ENCODE assay signal across 18 cellular contexts in the genomic region with DNA sequence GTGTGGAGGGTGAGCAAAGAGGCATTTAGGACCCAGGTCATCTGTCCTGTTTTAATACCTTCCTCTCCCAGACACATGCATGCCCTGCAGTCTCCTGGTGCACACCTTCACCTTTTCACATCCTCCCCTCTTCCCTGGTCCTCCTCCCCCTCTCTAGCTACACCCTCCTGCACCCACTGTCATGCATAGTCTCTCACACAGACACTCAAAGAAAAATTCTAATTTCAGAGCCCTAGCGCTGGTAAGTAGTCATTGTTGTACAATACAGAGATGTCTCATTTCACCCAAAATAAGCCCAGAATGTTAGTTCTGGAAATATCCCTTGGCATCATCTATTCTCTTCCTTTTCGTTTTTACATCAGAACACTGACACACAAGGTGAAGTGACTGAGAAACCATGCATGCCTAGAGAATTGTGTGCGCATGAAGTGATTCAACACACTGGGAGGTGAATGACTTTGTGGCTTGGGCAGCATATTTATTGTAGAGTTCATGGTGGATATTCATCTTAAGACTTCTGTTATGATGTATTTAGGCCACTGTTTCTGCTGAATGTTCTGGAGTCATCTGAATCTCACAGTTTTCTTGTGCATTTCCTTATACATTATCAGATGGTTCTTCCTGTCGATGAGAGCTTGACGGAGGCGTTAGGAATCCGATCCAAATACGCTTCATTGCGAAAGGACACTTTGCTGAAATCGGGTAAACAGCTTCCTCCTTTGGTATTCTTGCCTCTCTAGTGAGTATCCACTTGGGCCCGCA.
DNase-seq lines count a peak whose midpoint lies in the region; ATAC-seq and TF ChIP-seq lines count a peak whose summit lies in the region.
"Had no signal": no experiment of that assay in that cellular context is flagged by ENCODE, and none has a peak within 500 bp of the region (broad histone marks: within the 10 kb centered on the region; RNA-seq: fewer than 3 reads in every experiment).

No MANE protein-coding gene starts in this region.

- H4K20me1 ChIP-seq in Karpas-422 (ENCODE audit: insufficient read depth, low read depth, low read length), result 0 out of 2 replicates have a peak, but pooled peaks cover 3% of the 10 kb centered on the region

- no peaks in the 10 kb centered on the region for H3K9me2 ChIP-seq in Karpas-422 (replicated peaks; ENCODE audit: insufficient read depth, low read length)

- no peaks in the 10 kb centered on the region for H3K4me1 ChIP-seq in Karpas-422 (ENCODE audit: low read length)
- H3K4me1 ChIP-seq: breast epithelium, left ventricle myocardium inferior, stomach had no signal

- H3K27ac ChIP-seq in Karpas-422 (ENCODE audit: low read length), result no peak overlapping the region
- H3K27ac ChIP-seq: breast epithelium, left ventricle myocardium inferior, stomach had no signal

- CTCF ChIA-PET in activated CD4-positive, alpha-beta memory T cell treated with anti-CD3 and anti-CD28 coated beads, Interleukin-2, amount 10 ng/mL, durations not matched to agents 7 days and 5 days (lab: Charles Lee), result no interaction called here

- H3K27me3 ChIP-seq in Karpas-422 (ENCODE audit: low read length), result no peaks in the 10 kb centered on the region
- H3K27me3 ChIP-seq: breast epithelium, stomach had no signal

- H3K4me3 Mint-ChIP-seq in activated CD4-positive, alpha-beta memory T cell treated with anti-CD3 and anti-CD28 coated beads, Interleukin-2, amount 10 ng/mL, durations not matched to agents 7 days and 5 days, result no peak overlapping the region
- H3K4me3 Mint-ChIP-seq: B cell had no signal

- peak; percentile 27 for DNase-seq in stimulated activated CD4-positive, alpha-beta T cell treated with anti-CD3 and anti-CD28 coated beads, Interleukin-1b, Interleukin-23, amount 100 ng/mL, for 48 hours
- DNase-seq in stimulated activated CD4-positive, alpha-beta T cell treated with anti-CD3 and anti-CD28 coated beads, Interleukin-4, amount 100 ng/mL, for 24 hours, result no peak
- no peak for DNase-seq in activated CD4-positive, alpha-beta memory T cell treated with anti-CD3 and anti-CD28 coated beads, Interleukin-2, amount 10 ng/mL, durations not matched to agents 7 days and 5 days
- DNase-seq in fibroblast of the aortic adventitia (ENCODE audit: low read depth) (peak; percentile 3), Karpas-422 (no peak)
- DNase-seq: erythroblast, left ventricle myocardium inferior, mucosa of descending colon, NCI-H526, right cardiac atrium, Right ventricle myocardium superior, stomach, T-helper 1 cell had no signal

- no peak for TF ChIP-seq CTCF in fibroblast of the aortic adventitia (IDR thresholded peaks at IDR 0.05; ENCODE audit: insufficient read depth, low read length)

- H3K4me2 ChIP-seq in Karpas-422 (ENCODE audit: low read depth, low read length, poor library complexity, severe bottlenecking), result no peak overlapping the region

- H3K27ac Mint-ChIP-seq in activated CD4-positive, alpha-beta memory T cell treated with anti-CD3 and anti-CD28 coated beads, Interleukin-2, amount 10 ng/mL, durations not matched to agents 7 days and 5 days, result peak overlapping the region; percentile 23
- H3K27ac Mint-ChIP-seq: B cell had no signal

- no peak overlapping the region for H2AFZ ChIP-seq in Karpas-422 (ENCODE audit: low read length)

- no peak overlapping the region for H3K9ac ChIP-seq in Karpas-422 (ENCODE audit: low read length)

- H3K4me3 ChIP-seq in fibroblast of the aortic adventitia (ENCODE audit: low read depth, low read length), result no peak overlapping the region
- H3K4me3 ChIP-seq in Karpas-422 (ENCODE audit: low read length), result no peak overlapping the region
- H3K4me3 ChIP-seq: breast epithelium, left ventricle myocardium inferior, mucosa of descending colon, stomach had no signal

- ATAC-seq in HG03108 (IDR thresholded peaks at IDR 0.05; ENCODE audit: unreplicated experiment) (no peak), HG03432 (IDR thresholded peaks at IDR 0.05; ENCODE audit: unreplicated experiment) (no peak)
- ATAC-seq: HCT116, mucosa of descending colon had no signal

- no peaks in the 10 kb centered on the region for H3K9me3 ChIP-seq in Karpas-422 (ENCODE audit: low read length)
- H3K9me3 ChIP-seq: breast epithelium, left ventricle myocardium inferior, mucosa of descending colon, stomach had no signal

- no peaks in the 10 kb centered on the region for H3K79me2 ChIP-seq in Karpas-422 (ENCODE audit: low read length)

- H3K9me3 Mint-ChIP-seq in activated CD4-positive, alpha-beta memory T cell treated with anti-CD3 and anti-CD28 coated beads, Interleukin-2, amount 10 ng/mL, durations not matched to agents 7 days and 5 days, result no peaks in the 10 kb centered on the region

- H3K36me3 ChIP-seq in Karpas-422 (ENCODE audit: insufficient read depth, low read length), result no peaks in the 10 kb centered on the region
- H3K36me3 ChIP-seq: breast epithelium had no signal

- H3K27me3 Mint-ChIP-seq in activated CD4-positive, alpha-beta memory T cell treated with anti-CD3 and anti-CD28 coated beads, Interleukin-2, amount 10 ng/mL, durations not matched to agents 7 days and 5 days, result no peaks in the 10 kb centered on the region
- H3K27me3 Mint-ChIP-seq: B cell had no signal

- H3K4me1 Mint-ChIP-seq in activated CD4-positive, alpha-beta memory T cell treated with anti-CD3 and anti-CD28 coated beads, Interleukin-2, amount 10 ng/mL, durations not matched to agents 7 days and 5 days, result peaks cover 8% of the 10 kb centered on the region
- H3K4me1 Mint-ChIP-seq: B cell had no signal

- peaks cover 75% of the 10 kb centered on the region for H3K36me3 Mint-ChIP-seq in activated CD4-positive, alpha-beta memory T cell treated with anti-CD3 and anti-CD28 coated beads, Interleukin-2, amount 10 ng/mL, durations not matched to agents 7 days and 5 days (ENCODE audit: low read depth)

- POLR2A ChIA-PET in activated CD4-positive, alpha-beta memory T cell treated with anti-CD3 and anti-CD28 coated beads, Interleukin-2, amount 10 ng/mL, durations not matched to agents 7 days and 5 days (lab: Charles Lee), result no interaction called here

Comparison
In these comparisons a context has a peak if more than half of its experiments do, and no peak if none do; other contexts are left out.
1. DNase-seq: peak in stimulated activated CD4-positive, alpha-beta T cell treated with anti-CD3 and anti-CD28 coated beads, Interleukin-1b, Interleukin-23, amount 100 ng/mL, for 48 hours (single experiment) and fibroblast of the aortic adventitia (single experiment); none in stimulated activated CD4-positive, alpha-beta T cell treated with anti-CD3 and anti-CD28 coated beads, Interleukin-4, amount 100 ng/mL, for 24 hours (single experiment), activated CD4-positive, alpha-beta memory T cell treated with anti-CD3 and anti-CD28 coated beads, Interleukin-2, amount 10 ng/mL, durations not matched to agents 7 days and 5 days (single experiment) and Karpas-422 (single experiment).